In the genomic region with DNA sequence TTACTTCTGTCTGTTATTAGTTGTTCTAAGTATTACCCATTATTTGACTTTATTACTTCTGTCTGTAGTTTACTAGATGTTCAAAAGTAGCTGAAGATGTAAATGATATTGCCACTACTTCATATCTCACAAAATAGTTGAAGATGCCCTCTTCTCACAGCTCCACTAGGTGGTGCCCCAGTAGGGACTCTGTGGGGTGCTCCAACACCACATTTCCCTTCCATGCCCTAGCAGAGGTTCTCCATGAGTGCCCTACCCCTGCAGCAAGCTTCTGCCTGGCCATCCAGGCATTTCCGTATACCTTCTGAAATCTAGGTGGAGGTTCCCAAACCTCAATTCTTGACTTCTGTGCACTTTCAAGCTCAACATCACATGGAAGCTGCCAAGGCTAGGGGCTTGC, we compare ENCODE assay signal across 2 cellular contexts.
TF ChIP-seq lines count a peak whose summit lies in the region.

No MANE protein-coding gene starts in this region.

TF ChIP-seq in SK-N-SH, 30 proteins besides CTCF, POLR2A, EP300 and RAD21:
- TF ChIP-seq RCOR1 (IDR thresholded peaks at IDR 0.05; ENCODE audit: low read length) (no peak), NFIC (IDR thresholded peaks at IDR 0.05; ENCODE audit: borderline replicate concordance) (no peak), TAF1 (IDR thresholded peaks at IDR 0.05; ENCODE audit: borderline replicate concordance, low read depth, low read length) (no peak), NRF1 (IDR thresholded peaks at IDR 0.05; ENCODE audit: low read depth, low read length) (no peak), RFX5 (IDR thresholded peaks at IDR 0.05; ENCODE audit: low read length) (no peak), SIN3A (IDR thresholded peaks at IDR 0.05; ENCODE audit: borderline replicate concordance, low read depth, low read length) (no peak), ELF1 (IDR thresholded peaks at IDR 0.05) (no peak), FOSL2 (IDR thresholded peaks at IDR 0.05; ENCODE audit: borderline replicate concordance, low read depth) (no peak), JUND (IDR thresholded peaks at IDR 0.05) (no peak), RXRA (IDR thresholded peaks at IDR 0.05; ENCODE audit: borderline replicate concordance, low read depth) (no peak), MEF2A (IDR thresholded peaks at IDR 0.05; ENCODE audit: borderline replicate concordance, low read depth) (no peak), TCF12 (IDR thresholded peaks at IDR 0.05) (no peak), GATA2 (CRISPR knock-in tag; IDR thresholded peaks at IDR 0.05) (no peak), MXI1 (IDR thresholded peaks at IDR 0.05; ENCODE audit: low read depth, low read length) (no peak), YY1 (IDR thresholded peaks at IDR 0.05; ENCODE audit: low read depth) (no peak)
- TF ChIP-seq, protein P1, sequence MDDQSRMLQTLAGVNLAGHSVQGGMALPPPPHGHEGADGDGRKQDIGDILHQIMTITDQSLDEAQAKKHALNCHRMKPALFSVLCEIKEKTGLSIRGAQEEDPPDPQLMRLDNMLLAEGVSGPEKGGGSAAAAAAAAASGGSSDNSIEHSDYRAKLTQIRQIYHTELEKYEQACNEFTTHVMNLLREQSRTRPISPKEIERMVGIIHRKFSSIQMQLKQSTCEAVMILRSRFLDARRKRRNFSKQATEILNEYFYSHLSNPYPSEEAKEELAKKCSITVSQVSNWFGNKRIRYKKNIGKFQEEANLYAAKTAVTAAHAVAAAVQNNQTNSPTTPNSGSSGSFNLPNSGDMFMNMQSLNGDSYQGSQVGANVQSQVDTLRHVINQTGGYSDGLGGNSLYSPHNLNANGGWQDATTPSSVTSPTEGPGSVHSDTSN (IDR thresholded peaks at IDR 0.05), result no peak
- TF ChIP-seq, protein P2, sequence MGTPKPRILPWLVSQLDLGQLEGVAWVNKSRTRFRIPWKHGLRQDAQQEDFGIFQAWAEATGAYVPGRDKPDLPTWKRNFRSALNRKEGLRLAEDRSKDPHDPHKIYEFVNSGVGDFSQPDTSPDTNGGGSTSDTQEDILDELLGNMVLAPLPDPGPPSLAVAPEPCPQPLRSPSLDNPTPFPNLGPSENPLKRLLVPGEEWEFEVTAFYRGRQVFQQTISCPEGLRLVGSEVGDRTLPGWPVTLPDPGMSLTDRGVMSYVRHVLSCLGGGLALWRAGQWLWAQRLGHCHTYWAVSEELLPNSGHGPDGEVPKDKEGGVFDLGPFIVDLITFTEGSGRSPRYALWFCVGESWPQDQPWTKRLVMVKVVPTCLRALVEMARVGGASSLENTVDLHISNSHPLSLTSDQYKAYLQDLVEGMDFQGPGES (IDR thresholded peaks at IDR 0.05; ENCODE audit: low read depth, low read length), result no peak
- TF ChIP-seq, protein P3, sequence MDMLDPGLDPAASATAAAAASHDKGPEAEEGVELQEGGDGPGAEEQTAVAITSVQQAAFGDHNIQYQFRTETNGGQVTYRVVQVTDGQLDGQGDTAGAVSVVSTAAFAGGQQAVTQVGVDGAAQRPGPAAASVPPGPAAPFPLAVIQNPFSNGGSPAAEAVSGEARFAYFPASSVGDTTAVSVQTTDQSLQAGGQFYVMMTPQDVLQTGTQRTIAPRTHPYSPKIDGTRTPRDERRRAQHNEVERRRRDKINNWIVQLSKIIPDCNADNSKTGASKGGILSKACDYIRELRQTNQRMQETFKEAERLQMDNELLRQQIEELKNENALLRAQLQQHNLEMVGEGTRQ (IDR thresholded peaks at IDR 0.05; ENCODE audit: borderline replicate concordance, low read depth, low read length), result no peak
- TF ChIP-seq, protein P4, sequence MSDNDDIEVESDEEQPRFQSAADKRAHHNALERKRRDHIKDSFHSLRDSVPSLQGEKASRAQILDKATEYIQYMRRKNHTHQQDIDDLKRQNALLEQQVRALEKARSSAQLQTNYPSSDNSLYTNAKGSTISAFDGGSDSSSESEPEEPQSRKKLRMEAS (IDR thresholded peaks at IDR 0.05; ENCODE audit: low read depth), result no peak
- TF ChIP-seq, protein P5, sequence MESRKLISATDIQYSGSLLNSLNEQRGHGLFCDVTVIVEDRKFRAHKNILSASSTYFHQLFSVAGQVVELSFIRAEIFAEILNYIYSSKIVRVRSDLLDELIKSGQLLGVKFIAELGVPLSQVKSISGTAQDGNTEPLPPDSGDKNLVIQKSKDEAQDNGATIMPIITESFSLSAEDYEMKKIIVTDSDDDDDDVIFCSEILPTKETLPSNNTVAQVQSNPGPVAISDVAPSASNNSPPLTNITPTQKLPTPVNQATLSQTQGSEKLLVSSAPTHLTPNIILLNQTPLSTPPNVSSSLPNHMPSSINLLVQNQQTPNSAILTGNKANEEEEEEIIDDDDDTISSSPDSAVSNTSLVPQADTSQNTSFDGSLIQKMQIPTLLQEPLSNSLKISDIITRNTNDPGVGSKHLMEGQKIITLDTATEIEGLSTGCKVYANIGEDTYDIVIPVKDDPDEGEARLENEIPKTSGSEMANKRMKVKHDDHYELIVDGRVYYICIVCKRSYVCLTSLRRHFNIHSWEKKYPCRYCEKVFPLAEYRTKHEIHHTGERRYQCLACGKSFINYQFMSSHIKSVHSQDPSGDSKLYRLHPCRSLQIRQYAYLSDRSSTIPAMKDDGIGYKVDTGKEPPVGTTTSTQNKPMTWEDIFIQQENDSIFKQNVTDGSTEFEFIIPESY (IDR thresholded peaks at IDR 0.05; ENCODE audit: borderline replicate concordance, low read depth), result no peak

TF ChIP-seq in SK-N-SH treated with all-trans-retinoic acid at 6 μM for 48 hours, 23 proteins besides CTCF, POLR2A, EP300 and RAD21:
- TF ChIP-seq SNAI2 (CRISPR knock-in tag; IDR thresholded peaks at IDR 0.05), result no peak
- no peak for TF ChIP-seq ARNTL (CRISPR knock-in tag; IDR thresholded peaks at IDR 0.05; ENCODE audit: borderline replicate concordance, low read depth)
- no peak for TF ChIP-seq PPARA (CRISPR knock-in tag; IDR thresholded peaks at IDR 0.05; ENCODE audit: borderline replicate concordance)
